ENCODE assay signal across 1 cellular context in the genomic region with DNA sequence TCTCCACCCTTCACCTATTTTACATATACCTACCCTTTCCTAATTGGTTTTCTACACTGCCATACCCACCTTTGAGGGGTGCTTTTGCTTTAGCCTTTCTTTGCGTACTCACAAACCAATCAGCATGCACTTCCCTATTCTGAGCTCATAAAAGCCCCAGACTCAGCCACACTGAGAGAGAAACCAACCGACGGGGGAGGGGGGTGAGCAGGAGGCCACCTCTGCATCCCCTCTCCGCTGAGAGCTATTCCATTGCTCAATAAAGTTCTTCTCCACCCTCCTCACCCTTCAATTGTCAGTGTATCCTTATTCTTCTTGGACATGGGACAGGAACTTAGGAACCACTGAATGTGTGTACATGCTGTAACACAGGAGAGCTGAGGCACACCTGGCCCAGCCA.
TF ChIP-seq lines count a peak whose summit lies in the region.

No MANE protein-coding gene starts in this region.

TF ChIP-seq in GM23338, 12 proteins besides CTCF, POLR2A, EP300 and RAD21 (continued from another document):
- TF ChIP-seq, protein P1, sequence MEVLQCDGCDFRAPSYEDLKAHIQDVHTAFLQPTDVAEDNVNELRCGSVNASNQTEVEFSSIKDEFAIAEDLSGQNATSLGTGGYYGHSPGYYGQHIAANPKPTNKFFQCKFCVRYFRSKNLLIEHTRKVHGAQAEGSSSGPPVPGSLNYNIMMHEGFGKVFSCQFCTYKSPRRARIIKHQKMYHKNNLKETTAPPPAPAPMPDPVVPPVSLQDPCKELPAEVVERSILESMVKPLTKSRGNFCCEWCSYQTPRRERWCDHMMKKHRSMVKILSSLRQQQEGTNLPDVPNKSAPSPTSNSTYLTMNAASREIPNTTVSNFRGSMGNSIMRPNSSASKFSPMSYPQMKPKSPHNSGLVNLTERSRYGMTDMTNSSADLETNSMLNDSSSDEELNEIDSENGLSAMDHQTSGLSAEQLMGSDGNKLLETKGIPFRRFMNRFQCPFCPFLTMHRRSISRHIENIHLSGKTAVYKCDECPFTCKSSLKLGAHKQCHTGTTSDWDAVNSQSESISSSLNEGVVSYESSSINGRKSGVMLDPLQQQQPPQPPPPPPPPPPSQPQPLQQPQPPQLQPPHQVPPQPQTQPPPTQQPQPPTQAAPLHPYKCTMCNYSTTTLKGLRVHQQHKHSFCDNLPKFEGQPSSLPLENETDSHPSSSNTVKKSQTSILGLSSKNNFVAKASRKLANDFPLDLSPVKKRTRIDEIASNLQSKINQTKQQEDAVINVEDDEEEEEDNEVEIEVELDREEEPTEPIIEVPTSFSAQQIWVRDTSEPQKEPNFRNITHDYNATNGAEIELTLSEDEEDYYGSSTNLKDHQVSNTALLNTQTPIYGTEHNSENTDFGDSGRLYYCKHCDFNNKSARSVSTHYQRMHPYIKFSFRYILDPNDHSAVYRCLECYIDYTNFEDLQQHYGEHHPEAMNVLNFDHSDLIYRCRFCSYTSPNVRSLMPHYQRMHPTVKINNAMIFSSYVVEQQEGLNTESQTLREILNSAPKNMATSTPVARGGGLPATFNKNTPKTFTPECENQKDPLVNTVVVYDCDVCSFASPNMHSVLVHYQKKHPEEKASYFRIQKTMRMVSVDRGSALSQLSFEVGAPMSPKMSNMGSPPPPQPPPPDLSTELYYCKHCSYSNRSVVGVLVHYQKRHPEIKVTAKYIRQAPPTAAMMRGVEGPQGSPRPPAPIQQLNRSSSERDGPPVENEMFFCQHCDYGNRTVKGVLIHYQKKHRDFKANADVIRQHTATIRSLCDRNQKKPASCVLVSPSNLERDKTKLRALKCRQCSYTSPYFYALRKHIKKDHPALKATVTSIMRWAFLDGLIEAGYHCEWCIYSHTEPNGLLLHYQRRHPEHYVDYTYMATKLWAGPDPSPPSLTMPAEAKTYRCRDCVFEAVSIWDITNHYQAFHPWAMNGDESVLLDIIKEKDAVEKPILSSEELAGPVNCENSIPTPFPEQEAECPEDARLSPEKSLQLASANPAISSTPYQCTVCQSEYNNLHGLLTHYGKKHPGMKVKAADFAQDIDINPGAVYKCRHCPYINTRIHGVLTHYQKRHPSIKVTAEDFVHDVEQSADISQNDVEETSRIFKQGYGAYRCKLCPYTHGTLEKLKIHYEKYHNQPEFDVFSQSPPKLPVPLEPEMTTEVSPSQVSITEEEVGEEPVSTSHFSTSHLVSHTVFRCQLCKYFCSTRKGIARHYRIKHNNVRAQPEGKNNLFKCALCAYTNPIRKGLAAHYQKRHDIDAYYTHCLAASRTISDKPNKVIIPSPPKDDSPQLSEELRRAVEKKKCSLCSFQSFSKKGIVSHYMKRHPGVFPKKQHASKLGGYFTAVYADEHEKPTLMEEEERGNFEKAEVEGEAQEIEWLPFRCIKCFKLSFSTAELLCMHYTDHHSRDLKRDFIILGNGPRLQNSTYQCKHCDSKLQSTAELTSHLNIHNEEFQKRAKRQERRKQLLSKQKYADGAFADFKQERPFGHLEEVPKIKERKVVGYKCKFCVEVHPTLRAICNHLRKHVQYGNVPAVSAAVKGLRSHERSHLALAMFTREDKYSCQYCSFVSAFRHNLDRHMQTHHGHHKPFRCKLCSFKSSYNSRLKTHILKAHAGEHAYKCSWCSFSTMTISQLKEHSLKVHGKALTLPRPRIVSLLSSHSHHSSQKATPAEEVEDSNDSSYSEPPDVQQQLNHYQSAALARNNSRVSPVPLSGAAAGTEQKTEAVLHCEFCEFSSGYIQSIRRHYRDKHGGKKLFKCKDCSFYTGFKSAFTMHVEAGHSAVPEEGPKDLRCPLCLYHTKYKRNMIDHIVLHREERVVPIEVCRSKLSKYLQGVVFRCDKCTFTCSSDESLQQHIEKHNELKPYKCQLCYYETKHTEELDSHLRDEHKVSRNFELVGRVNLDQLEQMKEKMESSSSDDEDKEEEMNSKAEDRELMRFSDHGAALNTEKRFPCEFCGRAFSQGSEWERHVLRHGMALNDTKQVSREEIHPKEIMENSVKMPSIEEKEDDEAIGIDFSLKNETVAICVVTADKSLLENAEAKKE (CRISPR knock-in tag; IDR thresholded peaks at IDR 0.05): no peak
- TF ChIP-seq EZH2 (IDR thresholded peaks at IDR 0.05; ENCODE audit: low read depth, unreplicated experiment) (no peak), ZNF114 (CRISPR knock-in tag; IDR thresholded peaks at IDR 0.05) (no peak), EZH2phosphoT487 (IDR thresholded peaks at IDR 0.05; ENCODE audit: unreplicated experiment) (no peak), CREB1 (CRISPR knock-in tag; IDR thresholded peaks at IDR 0.05; ENCODE audit: low read depth) (no peak), ZNF331 (CRISPR knock-in tag; IDR thresholded peaks at IDR 0.05; ENCODE audit: low read depth) (no peak), NANOG (IDR thresholded peaks at IDR 0.05; ENCODE audit: borderline replicate concordance) (no peak)
- TF ChIP-seq, protein P2, sequence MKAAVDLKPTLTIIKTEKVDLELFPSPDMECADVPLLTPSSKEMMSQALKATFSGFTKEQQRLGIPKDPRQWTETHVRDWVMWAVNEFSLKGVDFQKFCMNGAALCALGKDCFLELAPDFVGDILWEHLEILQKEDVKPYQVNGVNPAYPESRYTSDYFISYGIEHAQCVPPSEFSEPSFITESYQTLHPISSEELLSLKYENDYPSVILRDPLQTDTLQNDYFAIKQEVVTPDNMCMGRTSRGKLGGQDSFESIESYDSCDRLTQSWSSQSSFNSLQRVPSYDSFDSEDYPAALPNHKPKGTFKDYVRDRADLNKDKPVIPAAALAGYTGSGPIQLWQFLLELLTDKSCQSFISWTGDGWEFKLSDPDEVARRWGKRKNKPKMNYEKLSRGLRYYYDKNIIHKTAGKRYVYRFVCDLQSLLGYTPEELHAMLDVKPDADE (IDR thresholded peaks at IDR 0.05): no peak
TF ChIP-seq in GM23338: peak in this region for 0.
